2 cellular contexts compared by ENCODE assay signal in genomic region chr1:201511925-201512539, GRCh38.
TF ChIP-seq lines count a peak whose summit lies in the region.

No MANE protein-coding gene starts in this region.

TF ChIP-seq in A549, 52 proteins besides CTCF, POLR2A, EP300 and RAD21 (continued from another document):
- TF ChIP-seq HDAC2 (IDR thresholded peaks at IDR 0.05) (no peak), ELK1 (IDR thresholded peaks at IDR 0.05; ENCODE audit: low read depth, low read length) (no peak), MYC (IDR thresholded peaks at IDR 0.05; ENCODE audit: borderline replicate concordance, low read length) (no peak), HOXB13 (CRISPR knock-in tag; IDR thresholded peaks at IDR 0.05; ENCODE audit: low read depth) (no peak), ZSCAN20 (CRISPR knock-in tag; IDR thresholded peaks at IDR 0.05) (no peak)

TF ChIP-seq in GM23338, 12 proteins besides CTCF, POLR2A, EP300 and RAD21 (continued from another document):
- TF ChIP-seq REST (IDR thresholded peaks at IDR 0.05; ENCODE audit: unreplicated experiment), result no peak
- no peak for TF ChIP-seq JUNB (IDR thresholded peaks at IDR 0.05; ENCODE audit: unreplicated experiment)
- TF ChIP-seq ZNF331 (CRISPR knock-in tag; IDR thresholded peaks at IDR 0.05; ENCODE audit: low read depth), result no peak
- no peak for TF ChIP-seq STAT1 (IDR thresholded peaks at IDR 0.05; ENCODE audit: unreplicated experiment)
- no peak for TF ChIP-seq POLR2AphosphoS5 (IDR thresholded peaks at IDR 0.05; ENCODE audit: low read depth)
- TF ChIP-seq CREB1 (CRISPR knock-in tag; IDR thresholded peaks at IDR 0.05; ENCODE audit: low read depth), result no peak
- no peak for TF ChIP-seq ETS1 (IDR thresholded peaks at IDR 0.05)
- TF ChIP-seq ZNF114 (CRISPR knock-in tag; IDR thresholded peaks at IDR 0.05), result no peak
- TF ChIP-seq ZNF462 (CRISPR knock-in tag; IDR thresholded peaks at IDR 0.05), result no peak
